ENCODE assay signal across 24 cellular contexts in the genomic region with DNA sequence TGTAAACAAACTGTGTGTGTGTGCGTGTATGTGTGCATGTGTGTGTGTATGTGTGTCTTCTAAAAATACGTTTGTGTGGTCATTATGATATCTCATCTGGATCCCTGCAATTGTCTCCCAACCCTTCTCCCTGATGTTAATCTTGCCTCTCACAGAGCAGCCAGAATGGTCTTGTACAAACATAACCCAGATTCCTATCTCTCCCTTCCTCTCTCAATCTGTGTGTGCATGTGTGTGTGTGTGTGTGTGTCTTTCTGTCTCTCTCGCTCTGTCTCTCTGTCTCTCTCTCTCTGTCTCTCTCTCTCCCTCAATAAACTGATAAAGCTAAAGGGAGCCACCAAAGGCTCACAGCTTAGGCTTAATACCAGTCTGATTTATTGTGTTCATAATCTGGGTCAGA.
DNase-seq lines count a peak whose midpoint lies in the region; ATAC-seq, FAIRE-seq and TF ChIP-seq lines count a peak whose summit lies in the region.
"Had no signal": no experiment of that assay in that cellular context is flagged by ENCODE, and none has a peak within 500 bp of the region (broad histone marks: within the 10 kb centered on the region; RNA-seq: fewer than 3 reads in every experiment).

No MANE protein-coding gene starts in this region.

- H3K23ac ChIP-seq in mesenchymal stem cell (ENCODE audit: low read length in 2 of 2) (no peak overlapping the region), H9 (ENCODE audit: insufficient read length, low read depth, low read length) (no peak overlapping the region)

- H4K91ac ChIP-seq in mesenchymal stem cell (ENCODE audit: low read length) (no peak overlapping the region), H9 (ENCODE audit: insufficient read length, low read depth, low read length) (no peak overlapping the region)

- H2BK12ac ChIP-seq in mesenchymal stem cell (ENCODE audit: low read length in 2 of 2): no peak overlapping the region
- no peak overlapping the region for H2BK12ac ChIP-seq in H9 (ENCODE audit: insufficient read length, low read depth, low read length)

- H3K79me2 ChIP-seq in HepG2 (ENCODE audit: insufficient read depth, low read length): no peaks in the 10 kb centered on the region
- no peaks in the 10 kb centered on the region for H3K79me2 ChIP-seq in H9 (ENCODE audit: insufficient read depth, low read length)

- H3K9me3 ChIP-seq in HepG2 (ENCODE audit: low read length): no peaks in the 10 kb centered on the region
- no peaks in the 10 kb centered on the region for H3K9me3 ChIP-seq in right lobe of liver
- H3K9me3 ChIP-seq in mesenchymal stem cell (ENCODE audit: control insufficient read depth, low read length): peaks cover 7% of the 10 kb centered on the region
- peaks cover 0 to 4% (median 0%) of the 10 kb centered on the region in 4 donors for H3K9me3 ChIP-seq in tibial nerve
- H3K9me3 ChIP-seq in H9 (ENCODE audit: control insufficient read depth, low read depth, low read length): no peaks in the 10 kb centered on the region
- H3K9me3 ChIP-seq: A549, BE2C, HAP-1 had no signal

- no peaks in the 10 kb centered on the region for H4K20me1 ChIP-seq in HepG2 (ENCODE audit: insufficient read depth, low read length)
- no peaks in the 10 kb centered on the region for H4K20me1 ChIP-seq in H9 (ENCODE audit: control insufficient read depth, insufficient read depth, insufficient read length)
- H4K20me1 ChIP-seq: BLaER1 treated with 17β-estradiol and CSF1 and Interleukin-3, amounts not matched to agents 10 nM and 100 nM had no signal

- H2BK120ac ChIP-seq in mesenchymal stem cell (ENCODE audit: low read depth, low read length) (no peak overlapping the region), H9 (ENCODE audit: low read depth, low read length, poor library complexity, severe bottlenecking) (no peak overlapping the region)

- H3K18ac ChIP-seq in mesenchymal stem cell (ENCODE audit: low read depth in 1 of 2, low read length in 2 of 2) (no peak overlapping the region), H9 (ENCODE audit: insufficient read length, low read depth, low read length) (no peak overlapping the region)

- H2BK15ac ChIP-seq in mesenchymal stem cell (ENCODE audit: low read depth, poor library complexity, severe bottlenecking): no peak overlapping the region
- no peak overlapping the region for H2BK15ac ChIP-seq in H9 (ENCODE audit: low read depth, low read length)

- H3K4me1 ChIP-seq in HepG2 (ENCODE audit: insufficient read depth, low read length): no peaks in the 10 kb centered on the region
- no peaks in the 10 kb centered on the region for H3K4me1 ChIP-seq in right lobe of liver
- no peaks in the 10 kb centered on the region for H3K4me1 ChIP-seq in mesenchymal stem cell (ENCODE audit: control insufficient read depth, insufficient read depth, low read depth, low read length)
- no peaks in the 10 kb centered on the region for H3K4me1 ChIP-seq in tibial nerve
- H3K4me1 ChIP-seq in H9 (ENCODE audit: insufficient read depth, low read length): no peaks in the 10 kb centered on the region
- H3K4me1 ChIP-seq: A549, BE2C, HAP-1 had no signal

- H3K27me3 ChIP-seq in HepG2 (ENCODE audit: control insufficient read depth in 1 of 2, insufficient read depth in 2 of 2, low read length in 2 of 2): no peaks in the 10 kb centered on the region; a peak in 1 of 5 replicates
- no peaks in the 10 kb centered on the region for H3K27me3 ChIP-seq in right lobe of liver
- H3K27me3 ChIP-seq in mesenchymal stem cell (ENCODE audit: control insufficient read depth in 1 of 2, insufficient read depth in 1 of 2, low read length in 2 of 2): peaks cover 0 to 4% of the 10 kb centered on the region in 2 experiments
- no peaks in the 10 kb centered on the region for H3K27me3 ChIP-seq in H7 (ENCODE audit: control insufficient read depth, insufficient read depth, low read length)
- no peaks in the 10 kb centered on the region for H3K27me3 ChIP-seq in tibial nerve
- no peaks in the 10 kb centered on the region for H3K27me3 ChIP-seq in H9 (ENCODE audit: insufficient read depth, low read length)
- H3K27me3 ChIP-seq: BLaER1 treated with 17β-estradiol and CSF1 and Interleukin-3, amounts not matched to agents 10 nM and 100 nM had no signal

- DNase-seq in HepG2 (ENCODE audit: low spot score) (no peak), right lobe of liver (no peak), RPMI7951 (ENCODE audit: low read depth) (peak; percentile 23), mesenchymal stem cell (peak; percentile 2), H7 (no peak), tibial nerve (ENCODE audit: low spot score in 2 of 2) (no peak), H9 (no peak)
- DNase-seq: 8988T; ACHN; AML-193; BE2C; CD4-positive, alpha-beta memory T cell; COR-L47; DMS153; DMS79; GDM1; GM23248 had no signal

- H3K36me3 Mint-ChIP-seq in H9 (ENCODE audit: insufficient read depth in 1 of 3, low read depth in 3 of 3): no peaks in the 10 kb centered on the region
- H3K36me3 Mint-ChIP-seq: CD14-positive monocyte; CD4-positive, alpha-beta memory T cell had no signal

- H2AFZ ChIP-seq in HepG2 (ENCODE audit: low read length): no peak overlapping the region
- no peak overlapping the region for H2AFZ ChIP-seq in mesenchymal stem cell (ENCODE audit: low read depth, low read length)
- H2AFZ ChIP-seq in H9 (ENCODE audit: low read length): no peak overlapping the region
- H2AFZ ChIP-seq: GM23248 had no signal

- no peak for TF ChIP-seq EP300 in HepG2 (IDR thresholded peaks at IDR 0.05; ENCODE audit: low read depth in 2 of 2, low read length in 2 of 2)
- no peak for TF ChIP-seq EP300 in HepG2 (CRISPR knock-in tag; IDR thresholded peaks at IDR 0.05; ENCODE audit: borderline replicate concordance)
- TF ChIP-seq EP300 in tibial nerve (IDR thresholded peaks at IDR 0.05): no peak

- no peak overlapping the region for H2BK20ac ChIP-seq in H9 (ENCODE audit: low read depth, low read length, poor library complexity, severe bottlenecking)

- H3T11ph ChIP-seq in H9 (ENCODE audit: low read length): no peak overlapping the region

- no peak for ATAC-seq in HepG2
- ATAC-seq in right lobe of liver: no peak
- ATAC-seq: A549, GM12878 had no signal

- H3K4ac ChIP-seq in mesenchymal stem cell (ENCODE audit: low read depth in 1 of 2, low read length in 2 of 2) (no peak overlapping the region), H9 (ENCODE audit: low read depth, low read length) (no peak overlapping the region)

- in situ Hi-C loops in HepG2 (cut with HindIII; ENCODE audit: extremely low pct_ligation_motif_present, low pct_unique_long_range_greater_than_20kb): no loop called here

- intact Hi-C loops in HepG2 (cut with micrococcal nuclease; ENCODE audit: unreplicated experiment): no loop called here
- intact Hi-C loops in right lobe of liver (cut with DNase I): no loop called here

- no peaks in the 10 kb centered on the region for H3K23me2 ChIP-seq in H9 (ENCODE audit: insufficient read length, low read depth, low read length, poor library complexity, severe bottlenecking)

- POLR2A ChIA-PET in HepG2 (lab: Yijun Ruan, JAX): no interaction called here

- H4K5ac ChIP-seq in H9 (ENCODE audit: insufficient read length, low read depth, low read length): no peak overlapping the region

- no peak for FAIRE-seq in HepG2 (lab: Jason Lieb, UNC)
- FAIRE-seq: A549, GM12878, GM19239, H1 had no signal

- H3K79me1 ChIP-seq in mesenchymal stem cell (replicated peaks; ENCODE audit: low read length, poor library complexity, severe bottlenecking) (no peaks in the 10 kb centered on the region), H9 (ENCODE audit: insufficient read depth, low read depth, low read length, poor library complexity, severe bottlenecking) (no peaks in the 10 kb centered on the region)

- TF ChIP-seq POLR2A in HepG2 (IDR thresholded peaks at IDR 0.05; ENCODE audit: insufficient read depth in 1 of 2, low read depth in 2 of 2, low read length in 2 of 2) (no peak), right lobe of liver (IDR thresholded peaks at IDR 0.05) (no peak), tibial nerve (IDR thresholded peaks at IDR 0.05) (no peak)

- H3K4me2 ChIP-seq in HepG2 (ENCODE audit: low read depth, low read length) (no peak overlapping the region), mesenchymal stem cell (ENCODE audit: low read length, poor library complexity, severe bottlenecking) (no peak overlapping the region), H9 (ENCODE audit: insufficient read depth, insufficient read length, low read length) (no peak overlapping the region)
- H3K4me2 ChIP-seq: A549; BLaER1 treated with 17β-estradiol and CSF1 and Interleukin-3, amounts not matched to agents 10 nM and 100 nM had no signal

- H3K14ac ChIP-seq in mesenchymal stem cell (ENCODE audit: low read length in 2 of 2) (no peak overlapping the region), H9 (ENCODE audit: insufficient read depth, low read length) (no peak overlapping the region)

- no peak overlapping the region for H3K4me3 ChIP-seq in HepG2 (replicated peaks in 1 of 3; ENCODE audit: insufficient read depth in 1 of 3, low read depth in 2 of 3, low read length in 3 of 3)
- H3K4me3 ChIP-seq in right lobe of liver: no peak overlapping the region
- no peak overlapping the region for H3K4me3 ChIP-seq in mesenchymal stem cell (ENCODE audit: insufficient read depth in 1 of 2, low read depth in 1 of 2, low read length in 2 of 2)
- H3K4me3 ChIP-seq in H7 (ENCODE audit: insufficient read depth, low read depth, low read length): no peak overlapping the region
- no peak overlapping the region for H3K4me3 ChIP-seq in tibial nerve
- H3K4me3 ChIP-seq: A549; BLaER1 treated with 17β-estradiol and CSF1 and Interleukin-3, amounts not matched to agents 10 nM and 100 nM; GM12878; GM23248; HAP-1 had no signal

- H2AK5ac ChIP-seq in mesenchymal stem cell (ENCODE audit: low read length, severe bottlenecking): no peak overlapping the region
- H2AK5ac ChIP-seq in H9 (ENCODE audit: insufficient read length, low read length): no peak overlapping the region

- no peak overlapping the region for H3K27ac ChIP-seq in HepG2 (ENCODE audit: extremely low read length, insufficient read depth, low read length)
- H3K27ac ChIP-seq in right lobe of liver: no peak overlapping the region
- no peak overlapping the region for H3K27ac ChIP-seq in mesenchymal stem cell (ENCODE audit: low read length, poor library complexity, severe bottlenecking)
- H3K27ac ChIP-seq in tibial nerve: no peak overlapping the region
- no peak overlapping the region for H3K27ac ChIP-seq in H9 (ENCODE audit: insufficient read length, low read depth, low read length)
- H3K27ac ChIP-seq: A549; BLaER1 treated with 17β-estradiol and CSF1 and Interleukin-3, amounts not matched to agents 10 nM and 100 nM; GM23248 had no signal

- no peak overlapping the region for H3K4me3 Mint-ChIP-seq in H9
- H3K4me3 Mint-ChIP-seq: CD14-positive monocyte; CD4-positive, alpha-beta memory T cell had no signal

- no peaks in the 10 kb centered on the region; a peak in 1 of 5 replicates for H3K9me3 Mint-ChIP-seq in H9

- no peak for TF ChIP-seq RAD21 in HepG2 (CRISPR knock-in tag; IDR thresholded peaks at IDR 0.05)

- BruUV-seq in HepG2 (replicated peaks; lab: Mats Ljungman, UMichigan): no TSS peak

- CTCF ChIA-PET in HepG2 (lab: Yijun Ruan, JAX; ENCODE audit: low intra/inter-chr PET ratio, low total read pairs): no interaction called here

- H3K9ac ChIP-seq in HepG2 (ENCODE audit: insufficient read depth, low read depth, low read length) (no peak overlapping the region), mesenchymal stem cell (ENCODE audit: low read length) (no peak overlapping the region), H9 (ENCODE audit: extremely low read depth, insufficient read length, low read length) (no peak overlapping the region)
- H3K9ac ChIP-seq: BLaER1 treated with 17β-estradiol and CSF1 and Interleukin-3, amounts not matched to agents 10 nM and 100 nM; GM23248 had no signal

- H2BK5ac ChIP-seq in mesenchymal stem cell (ENCODE audit: low read depth, low read length, poor library complexity, severe bottlenecking) (no peak overlapping the region), H9 (ENCODE audit: insufficient read length, low read length) (no peak overlapping the region)

- H3K56ac ChIP-seq in H9 (ENCODE audit: insufficient read length, low read depth, low read length): no peak overlapping the region

- H3K4me1 Mint-ChIP-seq in H9: 0 out of 4 replicates have a peak, but pooled peaks cover 0 to 2% of the 10 kb centered on the region in 2 experiments
- H3K4me1 Mint-ChIP-seq: CD14-positive monocyte; CD4-positive, alpha-beta memory T cell had no signal

- 9% methylated on average over 3 of the region's 3 CpGs for WGBS in HepG2 (ENCODE audit: low lambda C conversion rate)
- 58% methylated on average over 3 of the region's 3 CpGs for WGBS in right lobe of liver (ENCODE audit: insufficient coverage, low coverage, low lambda C conversion rate, missing lambda C conversion rate)
- 63% methylated on average over 1 of the region's 3 CpGs for WGBS in mesenchymal stem cell
- 73 to 74% methylated on average over 3 of the region's 3 CpGs for WGBS in tibial nerve, 2 donors
- no CpG with 5 or more reads among the region's 3 CpGs for WGBS in H9 (ENCODE audit: extremely low coverage, insufficient read length, low lambda C conversion rate)

- no peaks in the 10 kb centered on the region for H3K36me3 ChIP-seq in HepG2 (replicated peaks in 1 of 2; ENCODE audit: control insufficient read depth in 1 of 2, insufficient read depth in 2 of 2, low read length in 2 of 2)
- no peaks in the 10 kb centered on the region for H3K36me3 ChIP-seq in right lobe of liver
- no peaks in the 10 kb centered on the region for H3K36me3 ChIP-seq in mesenchymal stem cell (ENCODE audit: control insufficient read depth in 1 of 2, insufficient read depth in 2 of 2, low read depth in 1 of 2, low read length in 2 of 2)
- H3K36me3 ChIP-seq in H7 (replicated peaks; ENCODE audit: control insufficient read depth, insufficient read depth, low read length): no peaks in the 10 kb centered on the region
- H3K36me3 ChIP-seq in tibial nerve: no peaks in the 10 kb centered on the region
- H3K36me3 ChIP-seq: BE2C; BLaER1 treated with 17β-estradiol and CSF1 and Interleukin-3, amounts not matched to agents 10 nM and 100 nM; HAP-1 had no signal

- H3K27me3 Mint-ChIP-seq in H9 (ENCODE audit: low read depth): peaks cover 3% of the 10 kb centered on the region; the same call in 1 of the 2 replicates

- TF ChIP-seq CTCF in HepG2 (CRISPR knock-in tag; IDR thresholded peaks at IDR 0.05): no peak
- TF ChIP-seq CTCF in right lobe of liver (IDR thresholded peaks at IDR 0.05): no peak
- no peak for TF ChIP-seq CTCF in tibial nerve (IDR thresholded peaks at IDR 0.05)
- no peak for TF ChIP-seq CTCF in H9 (conservative IDR thresholded peaks at IDR 0.05)

- H4K8ac ChIP-seq in mesenchymal stem cell (ENCODE audit: low read length) (no peak overlapping the region), H9 (replicated peaks; ENCODE audit: insufficient read length, low read depth, low read length) (no peak overlapping the region)

- no peak overlapping the region for H3K27ac Mint-ChIP-seq in H9
- H3K27ac Mint-ChIP-seq: CD14-positive monocyte; CD4-positive, alpha-beta memory T cell had no signal

Comparison
In these comparisons a context has a peak if more than half of its experiments do, and no peak if none do; other contexts are left out.
1. DNase-seq: peak in RPMI7951 (single experiment) and mesenchymal stem cell (single experiment); none in HepG2 (single experiment), right lobe of liver (0 of 3), H7 (single experiment), tibial nerve (0 of 2) and H9 (single experiment).